8 cellular contexts compared by ENCODE assay signal in the genomic region with DNA sequence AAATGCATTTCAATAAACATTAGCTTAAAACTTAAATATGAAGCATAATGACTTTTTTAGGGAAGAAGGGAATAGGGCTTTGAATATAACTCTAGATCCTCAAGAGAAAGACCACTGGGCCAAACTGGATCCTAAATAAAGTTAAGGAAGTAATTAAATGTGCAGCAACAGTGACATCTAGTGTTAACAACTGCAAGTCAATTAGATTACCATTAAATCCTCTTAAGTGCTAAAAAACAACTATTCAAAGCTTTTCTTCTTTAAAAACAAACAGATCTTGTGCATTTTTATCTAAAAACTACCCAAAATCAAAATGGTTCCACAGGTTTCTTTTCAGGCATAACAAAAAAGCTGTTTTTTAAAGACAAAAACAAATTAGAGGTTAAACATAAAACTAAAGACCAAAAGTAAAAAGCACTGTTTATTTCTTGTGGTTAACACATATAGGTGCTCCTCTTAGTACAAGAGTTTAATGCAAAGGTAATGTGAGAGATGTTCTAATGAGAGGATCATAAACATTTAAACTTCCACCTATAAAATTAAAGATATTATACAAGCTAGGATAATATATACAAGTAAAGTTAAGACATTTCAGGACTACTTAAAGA.
DNase-seq lines count a peak whose midpoint lies in the region; ATAC-seq, FAIRE-seq and TF ChIP-seq lines count a peak whose summit lies in the region.

No MANE protein-coding gene starts in this region.

- H3K4me2 ChIP-seq in astrocyte (ENCODE audit: low read length), result no peak overlapping the region

- no peaks in the 10 kb centered on the region for H3K36me3 Mint-ChIP-seq in astrocyte (ENCODE audit: low read depth, unreplicated experiment)

- H3K27ac Mint-ChIP-seq in astrocyte (ENCODE audit: unreplicated experiment), result no peak overlapping the region

- no peak overlapping the region for H3K9ac ChIP-seq in astrocyte (ENCODE audit: low read length)

- FAIRE-seq in astrocyte (lab: Jason Lieb, UNC), result peak; percentile 78

- H3K9me3 Mint-ChIP-seq in astrocyte (ENCODE audit: unreplicated experiment), result no peaks in the 10 kb centered on the region

- H3K4me3 Mint-ChIP-seq in astrocyte (ENCODE audit: unreplicated experiment), result no peak overlapping the region

- no peak overlapping the region for H2AFZ ChIP-seq in astrocyte (ENCODE audit: low read depth, low read length)

- no peak for ATAC-seq in GM19455 (IDR thresholded peaks at IDR 0.05; ENCODE audit: unreplicated experiment)

- no peaks in the 10 kb centered on the region for H4K20me1 ChIP-seq in astrocyte (ENCODE audit: insufficient read depth, low read length)

- no peaks in the 10 kb centered on the region for H3K27me3 ChIP-seq in astrocyte (ENCODE audit: insufficient read depth, low read length)

- H3K36me3 ChIP-seq in astrocyte (ENCODE audit: insufficient read depth, low read length), result no peaks in the 10 kb centered on the region

- H3K9me3 ChIP-seq in astrocyte (ENCODE audit: insufficient read depth, low read depth, low read length), result no peaks in the 10 kb centered on the region

- DNase-seq in AG09319 (ENCODE audit: extremely low read depth, low read depth) (no peak), HCEC 1CT (peak; percentile 69), NCI-H510A treated with DMSO at 0.1 percent for 48 hours (lab: John Stamatoyannopoulos, UW) (peak; percentile 79), astrocyte (ENCODE audit: low read depth) (peak; percentile 66), iPS DF 4.7 (ENCODE audit: extremely low read depth, low spot score) (peak; percentile 58), smooth muscle cell of the brain vasculature (ENCODE audit: low read depth, low spot score) (peak; percentile 83)
- no peak for DNase-seq in stimulated activated CD4-positive, alpha-beta T cell treated with anti-CD3 and anti-CD28 coated beads, Interleukin-15, amount 100 ng/mL, for 24 hours

- no peaks in the 10 kb centered on the region for H3K4me1 ChIP-seq in astrocyte (ENCODE audit: insufficient read depth, low read length)

- no peaks in the 10 kb centered on the region for H3K79me2 ChIP-seq in astrocyte (ENCODE audit: insufficient read depth, low read length)

- no peak overlapping the region for H3K27ac ChIP-seq in astrocyte (ENCODE audit: low read depth, low read length)

- no peak overlapping the region for H3K4me3 ChIP-seq in astrocyte (ENCODE audit: insufficient read depth, low read depth, low read length)

- H3K4me1 Mint-ChIP-seq in astrocyte (ENCODE audit: low read depth, unreplicated experiment), result peaks cover 13% of the 10 kb centered on the region

- H3K27me3 Mint-ChIP-seq in astrocyte (ENCODE audit: low read depth, unreplicated experiment), result no peaks in the 10 kb centered on the region

- peak; percentile 40 for TF ChIP-seq CTCF in AG09319 (IDR thresholded peaks at IDR 0.05; ENCODE audit: low read depth, low read length)
- TF ChIP-seq CTCF in astrocyte (IDR thresholded peaks at IDR 0.05; ENCODE audit: insufficient read depth, low read depth, low read length), result peak; percentile 57

Comparison
In these comparisons a context has a peak if more than half of its experiments do, and no peak if none do; other contexts are left out.
1. DNase-seq: peak in HCEC 1CT (single experiment), NCI-H510A treated with DMSO at 0.1 percent for 48 hours (single experiment), astrocyte (single experiment), iPS DF 4.7 (single experiment) and smooth muscle cell of the brain vasculature (single experiment); none in AG09319 (single experiment) and stimulated activated CD4-positive, alpha-beta T cell treated with anti-CD3 and anti-CD28 coated beads, Interleukin-15, amount 100 ng/mL, for 24 hours (single experiment).